8 cellular contexts compared by ENCODE assay signal in genomic region chr9:272251-273213, GRCh38. TPM values are rescaled to one million over a fixed set of nuclear protein-coding genes. Genes with fewer than 3 reads are reported as not detected.
A peak's percentile ranks its signal among the peaks of the same experiment; 100 is the strongest.
DNase-seq lines count a peak whose midpoint lies in the region; ATAC-seq and TF ChIP-seq lines count a peak whose summit lies in the region.

No MANE protein-coding gene starts in this region.

- no peak for TF ChIP-seq EP300 in ovary (IDR thresholded peaks at IDR 0.05)

- peak; percentile 71 for DNase-seq in T follicular helper cell (ENCODE audit: low read depth)
- DNase-seq in activated naive CD8-positive, alpha-beta T cell treated with anti-CD3 and anti-CD28 coated beads, Interleukin-2, amount 10 ng/mL, durations not matched to agents 7 days and 5 days = peak; percentile 57
- DNase-seq in stimulated activated CD4-positive, alpha-beta T cell treated with anti-CD3 and anti-CD28 coated beads, Interleukin-1b, Interleukin-23, amount 100 ng/mL, for 48 hours = peak; percentile 73
- DNase-seq in tibial artery = no peak
- DNase-seq in NCI-H1105 (lab: John Stamatoyannopoulos, UW) = no peak
- DNase-seq in ovary = no peak

- H3K9me3 ChIP-seq in tibial artery (no peaks in the 10 kb centered on the region), ovary (no peaks in the 10 kb centered on the region)

- no peaks in the 10 kb centered on the region for H3K27me3 Mint-ChIP-seq in activated naive CD8-positive, alpha-beta T cell treated with anti-CD3 and anti-CD28 coated beads, Interleukin-2, amount 10 ng/mL, durations not matched to agents 7 days and 5 days

- ATAC-seq in GM18870 (IDR thresholded peaks at IDR 0.05; ENCODE audit: unreplicated experiment) = peak; percentile 97
- peak; percentile 97 for ATAC-seq in HG03025 (IDR thresholded peaks at IDR 0.05; ENCODE audit: low FRiP score, unreplicated experiment)
- ATAC-seq in activated naive CD8-positive, alpha-beta T cell treated with anti-CD3 and anti-CD28 coated beads, Interleukin-2, amount 10 ng/mL, durations not matched to agents 7 days and 5 days (ENCODE audit: low read depth) = peak; percentile 84

- intact Hi-C loops in tibial artery (cut with DNase I; ENCODE audit: low total_unique reads) (no loop called here), ovary (cut with DNase I) (no loop called here)

- H3K27ac Mint-ChIP-seq in activated naive CD8-positive, alpha-beta T cell treated with anti-CD3 and anti-CD28 coated beads, Interleukin-2, amount 10 ng/mL, durations not matched to agents 7 days and 5 days = peak overlapping the region; percentile 96

- POLR2A ChIA-PET in activated naive CD8-positive, alpha-beta T cell treated with anti-CD3 and anti-CD28 coated beads, Interleukin-2, amount 10 ng/mL, durations not matched to agents 7 days and 5 days (lab: Charles Lee) = interaction anchor here (0.9 to 9.4 kb wide), 16 partner anchors 9 to 1742 kb away, joined by 3 to 129 read pairs (median 5); partner anchors contain the start of genes DOCK8 and SMARCA2

- H3K4me3 Mint-ChIP-seq in activated naive CD8-positive, alpha-beta T cell treated with anti-CD3 and anti-CD28 coated beads, Interleukin-2, amount 10 ng/mL, durations not matched to agents 7 days and 5 days = peak overlapping the region; percentile 85

- no peak overlapping the region for H3K27ac ChIP-seq in tibial artery
- H3K27ac ChIP-seq in ovary = no peak overlapping the region

- TF ChIP-seq CTCF in tibial artery (IDR thresholded peaks at IDR 0.05) = no peak
- no peak for TF ChIP-seq CTCF in ovary (IDR thresholded peaks at IDR 0.05)

- H3K4me1 Mint-ChIP-seq in activated naive CD8-positive, alpha-beta T cell treated with anti-CD3 and anti-CD28 coated beads, Interleukin-2, amount 10 ng/mL, durations not matched to agents 7 days and 5 days = peaks cover 51% of the 10 kb centered on the region

- peaks cover 4% of the 10 kb centered on the region for H3K9me3 Mint-ChIP-seq in activated naive CD8-positive, alpha-beta T cell treated with anti-CD3 and anti-CD28 coated beads, Interleukin-2, amount 10 ng/mL, durations not matched to agents 7 days and 5 days

- H3K27me3 ChIP-seq in tibial artery = no peaks in the 10 kb centered on the region
- H3K27me3 ChIP-seq in ovary = no peaks in the 10 kb centered on the region

- H3K4me3 ChIP-seq in tibial artery (no peak overlapping the region), ovary (no peak overlapping the region)

- no peak for TF ChIP-seq POLR2A in ovary (IDR thresholded peaks at IDR 0.05)

- H3K4me1 ChIP-seq in tibial artery (peaks cover 0 to 3% (median 0%) of the 10 kb centered on the region in 4 donors), ovary (ENCODE audit: insufficient read depth) (no peaks in the 10 kb centered on the region)

- H3K36me3 Mint-ChIP-seq in activated naive CD8-positive, alpha-beta T cell treated with anti-CD3 and anti-CD28 coated beads, Interleukin-2, amount 10 ng/mL, durations not matched to agents 7 days and 5 days = peaks cover 39% of the 10 kb centered on the region

- 83 to 88% (median 85%) methylated on average over 17 of the region's 17 CpGs for WGBS in ovary, 3 donors

- H3K36me3 ChIP-seq in tibial artery (no peaks in the 10 kb centered on the region), ovary (no peaks in the 10 kb centered on the region)

RNA-seq across cellular contexts. Expression of gene DOCK8, which starts 57.9 kb away (rescaled TPM):
- 100 to 1,000 TPM; 318 to 319 TPM for total RNA-seq in activated naive CD8-positive, alpha-beta T cell treated with anti-CD3 and anti-CD28 coated beads, Interleukin-2, amount 10 ng/mL, durations not matched to agents 7 days and 5 days
- 10 to 100 TPM in 1 of 7 donors, 1 to 10 TPM in 6; 3.0 to 12.2 (median 7.3) TPM for total RNA-seq in ovary
- 1 to 10 TPM; 1.4 to 9.4 TPM for polyA plus RNA-seq in ovary

Comparison
In these comparisons a context has a peak if more than half of its experiments do, and no peak if none do; other contexts are left out.
1. DNase-seq: peak in T follicular helper cell (single experiment), activated naive CD8-positive, alpha-beta T cell treated with anti-CD3 and anti-CD28 coated beads, Interleukin-2, amount 10 ng/mL, durations not matched to agents 7 days and 5 days (single experiment) and stimulated activated CD4-positive, alpha-beta T cell treated with anti-CD3 and anti-CD28 coated beads, Interleukin-1b, Interleukin-23, amount 100 ng/mL, for 48 hours (single experiment); none in tibial artery (0 of 2), NCI-H1105 (single experiment) and ovary (0 of 5).
2. RNA of gene DOCK8, which starts 57.9 kb away (total RNA-seq): 318 to 319 TPM in activated naive CD8-positive, alpha-beta T cell treated with anti-CD3 and anti-CD28 coated beads, Interleukin-2, amount 10 ng/mL, durations not matched to agents 7 days and 5 days; 3.0 to 12.2 TPM in ovary; every median in the first group is over 10 times any median in the second.
3. Peak in every context shown above with its lines, with median percentiles within 50 percentile points of each other: ATAC-seq.